1 cellular context compared by ENCODE assay signal in the genomic region with DNA sequence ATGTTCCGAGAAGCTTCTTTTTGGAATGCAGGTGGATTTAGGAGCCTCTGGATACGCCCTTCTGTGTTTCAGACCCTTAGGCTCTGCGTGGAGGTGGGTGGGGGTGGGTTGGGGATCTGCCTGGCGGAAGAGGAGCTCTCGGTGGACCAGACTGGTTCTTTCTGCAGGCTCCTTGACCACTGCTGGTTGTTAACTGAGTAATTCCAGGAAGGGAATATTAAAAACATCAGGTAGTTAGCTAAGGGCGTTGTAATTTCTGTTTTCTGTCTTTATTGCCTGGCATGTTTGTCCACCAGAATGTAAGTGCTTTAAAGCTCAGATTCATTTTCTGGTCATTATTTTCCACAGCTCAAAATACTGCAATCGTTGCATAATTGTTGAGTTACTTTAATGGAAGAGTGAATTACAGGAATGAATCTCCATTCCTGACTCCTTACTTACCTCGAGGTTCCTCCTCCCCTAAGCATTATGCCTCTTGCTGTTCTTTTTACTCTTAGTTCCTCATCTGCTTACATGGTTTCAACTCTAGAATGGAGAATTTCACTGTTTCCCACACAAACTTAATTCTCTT.
TF ChIP-seq lines count a peak whose summit lies in the region.

No MANE protein-coding gene starts in this region.

TF ChIP-seq in GM12878, 131 proteins besides CTCF, POLR2A, EP300 and RAD21:
- TF ChIP-seq, protein P1, sequence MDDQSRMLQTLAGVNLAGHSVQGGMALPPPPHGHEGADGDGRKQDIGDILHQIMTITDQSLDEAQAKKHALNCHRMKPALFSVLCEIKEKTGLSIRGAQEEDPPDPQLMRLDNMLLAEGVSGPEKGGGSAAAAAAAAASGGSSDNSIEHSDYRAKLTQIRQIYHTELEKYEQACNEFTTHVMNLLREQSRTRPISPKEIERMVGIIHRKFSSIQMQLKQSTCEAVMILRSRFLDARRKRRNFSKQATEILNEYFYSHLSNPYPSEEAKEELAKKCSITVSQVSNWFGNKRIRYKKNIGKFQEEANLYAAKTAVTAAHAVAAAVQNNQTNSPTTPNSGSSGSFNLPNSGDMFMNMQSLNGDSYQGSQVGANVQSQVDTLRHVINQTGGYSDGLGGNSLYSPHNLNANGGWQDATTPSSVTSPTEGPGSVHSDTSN (IDR thresholded peaks at IDR 0.05; ENCODE audit: insufficient replicate concordance, low read depth, low read length), result no peak
- TF ChIP-seq ZBED1 (IDR thresholded peaks at IDR 0.05; ENCODE audit: borderline replicate concordance), result no peak
- no peak for TF ChIP-seq CREM (IDR thresholded peaks at IDR 0.05; ENCODE audit: low read depth)
- TF ChIP-seq HDAC6 (IDR thresholded peaks at IDR 0.05; ENCODE audit: unreplicated experiment), result no peak
- TF ChIP-seq BCL11A (IDR thresholded peaks at IDR 0.05; ENCODE audit: low read depth, low read length), result no peak
- TF ChIP-seq PAX8 (IDR thresholded peaks at IDR 0.05), result no peak
- no peak for TF ChIP-seq MXI1 (IDR thresholded peaks at IDR 0.05; ENCODE audit: low read depth, low read length)
- TF ChIP-seq POLR2AphosphoS2 (IDR thresholded peaks at IDR 0.05; ENCODE audit: low read depth, low read length), result no peak
- no peak for TF ChIP-seq FOXM1 (IDR thresholded peaks at IDR 0.05; ENCODE audit: low read depth, low read length)
- TF ChIP-seq DPF2 (IDR thresholded peaks at IDR 0.05), result no peak
- no peak for TF ChIP-seq TCF7 (IDR thresholded peaks at IDR 0.05; ENCODE audit: borderline replicate concordance)
